Comparison of ENCODE assay signal across 8 cellular contexts in genomic region chr12:68609955-68610434, GRCh38. TPM values are rescaled to one million over a fixed set of nuclear protein-coding genes. Genes with fewer than 3 reads are reported as not detected.
DNase-seq lines count a peak whose midpoint lies in the region; ATAC-seq, FAIRE-seq and TF ChIP-seq lines count a peak whose summit lies in the region.

No MANE protein-coding gene starts in this region.

- H3K27ac ChIP-seq in KMS-11 (peak overlapping the region; percentile 92), iPS-18a (ENCODE audit: low read length) (peak overlapping the region; percentile 93), stomach (peak overlapping the region; percentile 93 to 100 (median 99))

- H3K9me3 ChIP-seq in adipocyte (ENCODE audit: control insufficient read depth, low read length) (no peaks in the 10 kb centered on the region), iPS-18a (ENCODE audit: control insufficient read depth, low read depth, low read length) (no peaks in the 10 kb centered on the region), stomach (no peaks in the 10 kb centered on the region)

- H3K4me2 ChIP-seq in KMS-11 = peak overlapping the region; percentile 53

- H3K4me1 Mint-ChIP-seq in CD14-positive monocyte = peaks cover 39% of the 10 kb centered on the region

- peaks cover 10 to 14% of the 10 kb centered on the region in 2 donors for H3K36me3 Mint-ChIP-seq in CD14-positive monocyte

- H3K27ac Mint-ChIP-seq in CD14-positive monocyte = peak overlapping the region; percentile 95 to 97 (median 96)

- H3K4me1 ChIP-seq in KMS-11 (ENCODE audit: low read depth, poor library complexity, severe bottlenecking) (peaks cover 38% of the 10 kb centered on the region), adipocyte (ENCODE audit: control insufficient read depth, insufficient read depth, low read length) (peaks cover 28% of the 10 kb centered on the region), iPS-18a (ENCODE audit: control insufficient read depth, low read depth, low read length) (peaks cover 30% of the 10 kb centered on the region), stomach (peaks cover 27 to 40% (median 34%) of the 10 kb centered on the region in 4 donors)

- H3K36me3 ChIP-seq in KMS-11 (ENCODE audit: insufficient read depth) (no peaks in the 10 kb centered on the region), adipocyte (ENCODE audit: control insufficient read depth, insufficient read depth, low read length, severe bottlenecking) (peaks cover 6% of the 10 kb centered on the region), iPS-18a (ENCODE audit: control insufficient read depth, low read depth, low read length) (peaks cover 4% of the 10 kb centered on the region), stomach (no peaks in the 10 kb centered on the region)

- peak overlapping the region; percentile 87 for H3K9ac ChIP-seq in KMS-11
- H3K9ac ChIP-seq in adipocyte (ENCODE audit: low read length) = peak overlapping the region; percentile 98
- H3K9ac ChIP-seq in iPS-18a (ENCODE audit: low read length) = peak overlapping the region; percentile 94

- WGBS in stomach, 5 donors = 3 to 8% (median 4%) methylated on average over 13 of the region's 13 CpGs

- peak overlapping the region; percentile 91 for H2AFZ ChIP-seq in KMS-11 (ENCODE audit: low read depth)

- peaks cover 0 to 2% (median 0%) of the 10 kb centered on the region in 7 donors for H3K9me3 Mint-ChIP-seq in CD14-positive monocyte

- peak overlapping the region; percentile 89 to 93 for H3K4me3 Mint-ChIP-seq in CD14-positive monocyte

- peaks cover 34% of the 10 kb centered on the region for H4K20me1 ChIP-seq in KMS-11 (ENCODE audit: insufficient read depth)

- H3K79me2 ChIP-seq in KMS-11 (ENCODE audit: insufficient read depth, low read depth) = peaks cover 37% of the 10 kb centered on the region

- ATAC-seq in HG03354 (IDR thresholded peaks at IDR 0.05; ENCODE audit: poor library complexity, severe bottlenecking, unreplicated experiment) = no peak

- H3K27me3 ChIP-seq in KMS-11 (ENCODE audit: insufficient read depth, low read depth) (no peaks in the 10 kb centered on the region), adipocyte (replicated peaks; ENCODE audit: control insufficient read depth, insufficient read depth, low read length) (no peaks in the 10 kb centered on the region), iPS-18a (ENCODE audit: control insufficient read depth, insufficient read depth, low read length) (no peaks in the 10 kb centered on the region), stomach (no peaks in the 10 kb centered on the region)

- TF ChIP-seq CTCF in CD14-positive monocyte (IDR thresholded peaks at IDR 0.05) (no peak), KMS-11 (conservative IDR thresholded peaks at IDR 0.05; ENCODE audit: low read depth, low read length) (no peak), stomach (IDR thresholded peaks at IDR 0.05) (no peak), D721Med (IDR thresholded peaks at IDR 0.05; ENCODE audit: insufficient read depth, missing control alignments) (no peak)

- peaks cover 0 to 3% (median 1%) of the 10 kb centered on the region in 3 donors for H3K27me3 Mint-ChIP-seq in CD14-positive monocyte (ENCODE audit: low read depth in 3 of 3)

- H3K4me3 ChIP-seq in KMS-11 (IDR thresholded peaks at IDR 0.05; ENCODE audit: insufficient read depth, low read depth, low read length) = no peak overlapping the region
- peak overlapping the region; percentile 96 for H3K4me3 ChIP-seq in adipocyte (ENCODE audit: low read length)
- H3K4me3 ChIP-seq in iPS-18a (ENCODE audit: low read length) = peak overlapping the region; percentile 91
- H3K4me3 ChIP-seq in stomach = peak overlapping the region; percentile 59 to 89 (median 76)

- intact Hi-C loops in CD14-positive monocyte (cut with micrococcal nuclease) (loop anchor here (2.0 to 5.0 kb wide), 2 partner anchors 251 to 278 kb away; partner anchors contain the start of gene MDM1 (in 2 of the 2)), stomach (cut with DNase I; ENCODE audit: low total_unique reads) (no loop called here)

- TF ChIP-seq POLR2A in stomach (IDR thresholded peaks at IDR 0.05) = no peak

- no peak for TF ChIP-seq EP300 in stomach (IDR thresholded peaks at IDR 0.05)

- FAIRE-seq in D721Med (lab: Jason Lieb, UNC) = no peak

- DNase-seq in CD14-positive monocyte (ENCODE audit: low spot score) = no peak
- DNase-seq in adipocyte (ENCODE audit: low read depth) = no peak
- no peak for DNase-seq in stomach
- no peak for DNase-seq in cerebellar nuclear complex (lab: John Stamatoyannopoulos, UW)
- DNase-seq in D721Med (ENCODE audit: insufficient read length, low spot score) = no peak

RNA-seq across cellular contexts. Expression of gene RAP1B, which starts 0.7 kb away (rescaled TPM):
- polyA plus RNA-seq in CD14-positive monocyte (100 to 1,000 TPM; 461 to 543 TPM), stomach (100 to 1,000 TPM in 2 of 3 donors, 10 to 100 TPM in 1; 56.3 to 140 (median 105) TPM)
- total RNA-seq in stomach = 100 to 1,000 TPM in 2 of 5 donors, 10 to 100 TPM in 3; 79.5 to 315 (median 99.4) TPM
